Comparison of ENCODE assay signal across 10 cellular contexts in the genomic region with DNA sequence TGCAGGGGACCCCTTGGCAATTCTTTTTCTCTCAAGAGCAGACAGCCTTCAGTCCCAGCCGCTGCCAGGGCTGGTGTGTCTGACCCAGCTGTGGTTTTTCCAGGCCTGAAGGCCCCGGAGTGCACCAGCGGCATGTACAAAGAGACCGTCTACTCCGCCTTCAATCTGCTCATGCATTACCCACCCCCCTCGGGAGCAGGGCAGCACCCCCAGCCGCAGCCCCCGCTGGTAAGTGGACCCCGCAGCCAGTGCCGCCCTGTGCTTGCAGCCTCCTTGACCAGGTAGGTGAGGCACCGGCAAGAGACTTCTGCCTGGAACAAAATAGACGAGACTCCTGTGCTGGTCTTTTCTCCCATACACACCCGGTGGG. TPM values are rescaled to one million over a fixed set of nuclear protein-coding genes. Genes with fewer than 3 reads are reported as not detected.
DNase-seq lines count a peak whose midpoint lies in the region; ATAC-seq and TF ChIP-seq lines count a peak whose summit lies in the region.
"Had no signal": no experiment of that assay in that cellular context is flagged by ENCODE, and none has a peak within 500 bp of the region (broad histone marks: within the 10 kb centered on the region; RNA-seq: fewer than 3 reads in every experiment).

No MANE protein-coding gene starts in this region.

- no peak for TF ChIP-seq POLR2A in erythroblast (IDR thresholded peaks at IDR 0.05; ENCODE audit: low read length)

- H3K4me3 ChIP-seq in GM12864 (ENCODE audit: low read depth, low read length) (peak overlapping the region; percentile 53; the same call in 1 of the 2 replicates), OCI-LY1 (ENCODE audit: low read depth, low read length, poor library complexity, severe bottlenecking) (no peak overlapping the region), retinal pigment epithelial cell (ENCODE audit: low read length) (peak overlapping the region; percentile 53)
- H3K4me3 ChIP-seq in effector memory CD4-positive, alpha-beta T cell (ENCODE audit: insufficient read depth, low read depth, low read length, poor library complexity, severe bottlenecking): peak overlapping the region; percentile 80

- ATAC-seq in HG03175 (IDR thresholded peaks at IDR 0.05; ENCODE audit: unreplicated experiment): no peak

- TF ChIP-seq CTCF in GM12864 (IDR thresholded peaks at IDR 0.05; ENCODE audit: low read depth, low read length, missing control alignments) (no peak), OCI-LY1 (IDR thresholded peaks at IDR 0.05; ENCODE audit: low read length) (no peak), retinal pigment epithelial cell (conservative IDR thresholded peaks at IDR 0.05; ENCODE audit: low read depth, low read length) (no peak)

- H3K9me3 ChIP-seq in OCI-LY1 (ENCODE audit: low read length): no peaks in the 10 kb centered on the region
- no peaks in the 10 kb centered on the region for H3K9me3 ChIP-seq in effector memory CD4-positive, alpha-beta T cell (ENCODE audit: control insufficient read depth, low read length)

- peak overlapping the region; percentile 51; the same call in 1 of the 2 replicates for H3K4me2 ChIP-seq in OCI-LY1 (ENCODE audit: low read length)

- H3F3A ChIP-seq in OCI-LY1 (ENCODE audit: insufficient read depth, low read length): no peaks in the 10 kb centered on the region

- H3K36me3 ChIP-seq in OCI-LY1 (ENCODE audit: insufficient read depth, low read length): no peaks in the 10 kb centered on the region
- H3K36me3 ChIP-seq in effector memory CD4-positive, alpha-beta T cell (ENCODE audit: control insufficient read depth, insufficient read depth, low read length): peaks cover 51% of the 10 kb centered on the region

- H4K20me1 ChIP-seq in OCI-LY1 (ENCODE audit: insufficient read depth, low read length): no peaks in the 10 kb centered on the region

- H3K27ac ChIP-seq in OCI-LY1 (ENCODE audit: low read depth, low read length, poor library complexity, severe bottlenecking): no peak overlapping the region
- peak overlapping the region; percentile 85 for H3K27ac ChIP-seq in effector memory CD4-positive, alpha-beta T cell (ENCODE audit: insufficient read depth, low read length, poor library complexity, severe bottlenecking)
- H3K27ac ChIP-seq: dorsolateral prefrontal cortex had no signal

- H2AFZ ChIP-seq in OCI-LY1 (ENCODE audit: low read length): no peak overlapping the region

- H3K9ac ChIP-seq in OCI-LY1 (ENCODE audit: low read length): no peak overlapping the region

- no peaks in the 10 kb centered on the region for H3K79me2 ChIP-seq in OCI-LY1 (ENCODE audit: insufficient read depth, low read length)

- DNase-seq in GM12864 (ENCODE audit: low read depth): no peak
- DNase-seq in effector memory CD4-positive, alpha-beta T cell: no peak
- DNase-seq in retinal pigment epithelial cell (ENCODE audit: low read depth): no peak
- DNase-seq in NCI-H128 (lab: John Stamatoyannopoulos, UW; ENCODE audit: unreplicated experiment): no peak
- DNase-seq in erythroblast (lab: John Stamatoyannopoulos, UW): no peak
- no peak for DNase-seq in HT-29 (ENCODE audit: low spot score)
- DNase-seq: dorsolateral prefrontal cortex, midbrain had no signal

- no peaks in the 10 kb centered on the region for H3K27me3 ChIP-seq in OCI-LY1 (ENCODE audit: insufficient read depth, low read length)
- H3K27me3 ChIP-seq in effector memory CD4-positive, alpha-beta T cell (replicated peaks; ENCODE audit: control insufficient read depth, insufficient read depth, low read length, poor library complexity, severe bottlenecking): no peaks in the 10 kb centered on the region

- no peaks in the 10 kb centered on the region for H3K9me2 ChIP-seq in OCI-LY1 (ENCODE audit: low read depth, low read length)

- peaks cover 6% of the 10 kb centered on the region for H3K4me1 ChIP-seq in OCI-LY1 (ENCODE audit: insufficient read depth, low read length, severe bottlenecking)
- H3K4me1 ChIP-seq in effector memory CD4-positive, alpha-beta T cell (ENCODE audit: control insufficient read depth, insufficient read depth, low read length, poor library complexity, severe bottlenecking): peaks cover 56% of the 10 kb centered on the region

RNA-seq across cellular contexts. Expression of gene TCF7, which starts 1.3 kb away (rescaled TPM):
- 23.8 and 28.5 TPM in 2 replicates for total RNA-seq in HT-29 (2014; rRNA removed; shearing (Covaris generic))
